In genomic region chr1:45304311-45305081, GRCh38 we compare ENCODE assay signal across 8 cellular contexts. TPM values are rescaled to one million over a fixed set of nuclear protein-coding genes. Genes with fewer than 3 reads are reported as not detected.
DNase-seq lines count a peak whose midpoint lies in the region; ATAC-seq and TF ChIP-seq lines count a peak whose summit lies in the region.

No MANE protein-coding gene starts in this region.

- in situ Hi-C loops in astrocyte of the spinal cord (cut with HindIII; ENCODE audit: low sequenced_read_pairs): no loop called here

- H3K9me3 ChIP-seq in MM.1S (replicated peaks; ENCODE audit: insufficient read depth, low read length): no peaks in the 10 kb centered on the region

- peak; percentile 6 for ATAC-seq in left colon

- intact Hi-C loops in activated naive CD4-positive, alpha-beta T cell treated with anti-CD3 and anti-CD28 coated beads for 36 hours (cut with micrococcal nuclease): loop anchor here (5.0 kb wide), 2 partner anchors 72 to 517 kb away; partner anchors contain the start of gene BEST4
- intact Hi-C loops in left colon (cut with DNase I, micrococcal nuclease): no loop called here

- H2AFZ ChIP-seq in MM.1S (ENCODE audit: low read length): peak overlapping the region; percentile 88

- DNase-seq in activated naive CD4-positive, alpha-beta T cell treated with anti-CD3 and anti-CD28 coated beads for 36 hours: peak; percentile 36
- DNase-seq in activated naive CD4-positive, alpha-beta T cell (lab: John Stamatoyannopoulos, UW): no peak
- DNase-seq in MM.1S (no peak), astrocyte of the spinal cord (ENCODE audit: low read depth, low spot score) (no peak), left colon (peak; percentile 37 to 56), substantia nigra (lab: John Stamatoyannopoulos, UW) (peak in 11 of 49 donors; percentile 10 to 55 (median 46)), amniotic stem cell (lab: John Stamatoyannopoulos, UW) (no peak), LoVo (ENCODE audit: low spot score) (no peak)

- H3K4me3 ChIP-seq in MM.1S (ENCODE audit: low read length): peak overlapping the region; percentile 69
- H3K4me3 ChIP-seq in astrocyte of the spinal cord (ENCODE audit: low read depth, low read length): peak overlapping the region; percentile 65

- no peaks in the 10 kb centered on the region for H3K36me3 ChIP-seq in MM.1S (replicated peaks; ENCODE audit: insufficient read depth, low read length)

- peak overlapping the region; percentile 89 for H3K9ac ChIP-seq in MM.1S (ENCODE audit: low read length)

- peak overlapping the region; percentile 94 for H3K27ac Mint-ChIP-seq in activated naive CD4-positive, alpha-beta T cell treated with anti-CD3 and anti-CD28 coated beads for 36 hours

- no peaks in the 10 kb centered on the region for H3K9me3 Mint-ChIP-seq in activated naive CD4-positive, alpha-beta T cell treated with anti-CD3 and anti-CD28 coated beads for 36 hours

- no peaks in the 10 kb centered on the region for H3K36me3 Mint-ChIP-seq in activated naive CD4-positive, alpha-beta T cell treated with anti-CD3 and anti-CD28 coated beads for 36 hours (ENCODE audit: low read depth)

- H3K4me1 ChIP-seq in MM.1S (ENCODE audit: low read length): peaks cover 5% of the 10 kb centered on the region; the same call in 1 of the 2 replicates

- peak overlapping the region; percentile 88 for H3K4me2 ChIP-seq in MM.1S (ENCODE audit: low read depth, low read length)

- no peaks in the 10 kb centered on the region for H3K79me2 ChIP-seq in MM.1S (ENCODE audit: low read length)

- peaks cover 33% of the 10 kb centered on the region for H3K4me1 Mint-ChIP-seq in activated naive CD4-positive, alpha-beta T cell treated with anti-CD3 and anti-CD28 coated beads for 36 hours (ENCODE audit: low read depth)

- H3K27ac ChIP-seq in MM.1S (ENCODE audit: low read length) (peak overlapping the region; percentile 80; the same call in 1 of the 2 replicates), substantia nigra (ENCODE audit: low read depth, low read length, poor library complexity, severe bottlenecking) (peak overlapping the region; percentile 89)

- no peaks in the 10 kb centered on the region for H3F3A ChIP-seq in MM.1S (ENCODE audit: insufficient read depth, low read length)

- H3K27me3 ChIP-seq in MM.1S (replicated peaks; ENCODE audit: insufficient read depth, low read length): no peaks in the 10 kb centered on the region

- H4K20me1 ChIP-seq in MM.1S (ENCODE audit: insufficient read depth, low read length): no peaks in the 10 kb centered on the region

- no peaks in the 10 kb centered on the region for H3K9me2 ChIP-seq in MM.1S (replicated peaks; ENCODE audit: insufficient read depth, low read length)

- no peak for TF ChIP-seq CTCF in MM.1S (IDR thresholded peaks at IDR 0.05; ENCODE audit: low read length)
- no peak for TF ChIP-seq CTCF in astrocyte of the spinal cord (IDR thresholded peaks at IDR 0.05; ENCODE audit: low read depth, low read length)

- CTCF ChIA-PET in activated naive CD4-positive, alpha-beta T cell treated with anti-CD3 and anti-CD28 coated beads for 36 hours (lab: Charles Lee): interaction anchor here (0.6 to 9.2 kb wide), 7 partner anchors 20 to 286 kb away, joined by 3 to 155 read pairs (median 4); partner anchors contain the start of genes MUTYH and TOE1

- H3K27me3 Mint-ChIP-seq in activated naive CD4-positive, alpha-beta T cell treated with anti-CD3 and anti-CD28 coated beads for 36 hours (ENCODE audit: low read depth): no peaks in the 10 kb centered on the region

- peak overlapping the region; percentile 91 for H3K4me3 Mint-ChIP-seq in activated naive CD4-positive, alpha-beta T cell treated with anti-CD3 and anti-CD28 coated beads for 36 hours

RNA-seq across cellular contexts. Expression of gene HPDL, which starts 22.2 kb away (rescaled TPM):
- total RNA-seq in activated naive CD4-positive, alpha-beta T cell treated with anti-CD3 and anti-CD28 coated beads for 36 hours: 10 to 100 TPM; 10.7 to 11.1 TPM
- 10 to 100 TPM in 1 of 2 donors, 1 to 10 TPM in 1; 3.6 to 11.4 TPM for total RNA-seq in left colon

RNA-seq across cellular contexts. Expression of gene TOE1, which starts 35.5 kb away (rescaled TPM):
- total RNA-seq in activated naive CD4-positive, alpha-beta T cell treated with anti-CD3 and anti-CD28 coated beads for 36 hours: 10 to 100 TPM; 23.0 to 23.8 TPM
- 10 to 100 TPM in 1 of 2 donors, 1 to 10 TPM in 1; 9.5 to 12.6 TPM for total RNA-seq in left colon

RNA-seq across cellular contexts. Expression of gene MUTYH, which starts 35.7 kb away (rescaled TPM):
- total RNA-seq in activated naive CD4-positive, alpha-beta T cell treated with anti-CD3 and anti-CD28 coated beads for 36 hours: 10 to 100 TPM; 42.0 to 45.0 TPM
- 10 to 100 TPM; 28.1 to 29.1 TPM for total RNA-seq in left colon

Comparison
In these comparisons a context has a peak if more than half of its experiments do, and no peak if none do; other contexts are left out.
1. DNase-seq: peak in activated naive CD4-positive, alpha-beta T cell treated with anti-CD3 and anti-CD28 coated beads for 36 hours (single experiment) and left colon (2 of 2); none in activated naive CD4-positive, alpha-beta T cell (0 of 4), MM.1S (single experiment), astrocyte of the spinal cord (single experiment), amniotic stem cell (single experiment) and LoVo (single experiment).